In genomic region chr2:109349555-109350430, GRCh38 we compare ENCODE assay signal across 2 cellular contexts.
TF ChIP-seq lines count a peak whose summit lies in the region.

No MANE protein-coding gene starts in this region.

TF ChIP-seq in GM23338, 12 proteins besides CTCF, POLR2A, EP300 and RAD21 (continued from another document):
- TF ChIP-seq ZNF462 (CRISPR knock-in tag; IDR thresholded peaks at IDR 0.05) = no peak

TF ChIP-seq in SK-N-SH, 30 proteins besides CTCF, POLR2A, EP300 and RAD21 (continued from another document):
- TF ChIP-seq REST (IDR thresholded peaks at IDR 0.05; ENCODE audit: low read depth, low read length) (no peak), MEF2A (IDR thresholded peaks at IDR 0.05; ENCODE audit: borderline replicate concordance, low read depth) (no peak), RXRA (IDR thresholded peaks at IDR 0.05; ENCODE audit: borderline replicate concordance, low read depth) (no peak)
